19 cellular contexts compared by ENCODE assay signal in genomic region chr6:53273356-53273755, GRCh38.
DNase-seq lines count a peak whose midpoint lies in the region; ATAC-seq and TF ChIP-seq lines count a peak whose summit lies in the region.
"Had no signal": no experiment of that assay in that cellular context is flagged by ENCODE, and none has a peak within 500 bp of the region (broad histone marks: within the 10 kb centered on the region; RNA-seq: fewer than 3 reads in every experiment).

No MANE protein-coding gene starts in this region.

- ATAC-seq in HG02973 (IDR thresholded peaks at IDR 0.05; ENCODE audit: unreplicated experiment), result no peak

- TF ChIP-seq CTCF in HFF-Myc (IDR thresholded peaks at IDR 0.05; ENCODE audit: low read depth, low read length, missing control alignments) (peak; percentile 23), choroid plexus epithelial cell (conservative IDR thresholded peaks at IDR 0.05; ENCODE audit: low read depth, low read length) (peak; percentile 33), retinal pigment epithelial cell (conservative IDR thresholded peaks at IDR 0.05; ENCODE audit: low read depth, low read length) (peak; percentile 33), dorsolateral prefrontal cortex (IDR thresholded peaks at IDR 0.05 in 54 of 56, conservative IDR thresholded peaks at IDR 0.05 in 2 of 56; ENCODE audit: low read depth in 1 of 56, partially characterized antibody in 56 of 56) (no peak)

- peak; percentile 24 for DNase-seq in NCI-H1092 treated with DMSO at 0.1 percent for 48 hours (lab: John Stamatoyannopoulos, UW)
- no peak for DNase-seq in NCI-H1092 (lab: John Stamatoyannopoulos, UW)
- DNase-seq in HFF-Myc (ENCODE audit: extremely low read depth, low read depth), result no peak
- no peak for DNase-seq in choroid plexus epithelial cell (ENCODE audit: low read depth)
- no peak for DNase-seq in retinal pigment epithelial cell (ENCODE audit: low read depth)
- DNase-seq in COLO668 (lab: John Stamatoyannopoulos, UW; ENCODE audit: unreplicated experiment), result no peak
- no peak for DNase-seq in dorsolateral prefrontal cortex
- DNase-seq: activated CD4-positive, alpha-beta T cell treated with anti-CD3 and anti-CD28 coated beads for 48 hours; activated effector memory CD4-positive, alpha-beta T cell treated with anti-CD3 and anti-CD28 coated beads, Interleukin-2, amount 50 U/mL, for 16 hours; kidney glomerular epithelial cell; mesenchymal stem cell; MM.1S; NCI-H526 treated with DMSO at 0.1 percent for 48 hours; OCI-M1; Right ventricle myocardium superior; stimulated activated naive CD4-positive, alpha-beta T cell; trophoblast cell had no signal

- no peak overlapping the region for H3K4me3 ChIP-seq in HFF-Myc (replicated peaks; ENCODE audit: low read depth, low read length)
- no peak overlapping the region for H3K4me3 ChIP-seq in choroid plexus epithelial cell (ENCODE audit: low read depth, low read length)
- H3K4me3 ChIP-seq in retinal pigment epithelial cell (ENCODE audit: low read length), result no peak overlapping the region
- H3K4me3 ChIP-seq in dorsolateral prefrontal cortex, result no peak overlapping the region

- intact Hi-C loops in dorsolateral prefrontal cortex (cut with DNase I), result no loop called here

- no peak overlapping the region for H3K27ac ChIP-seq in dorsolateral prefrontal cortex
- H3K27ac ChIP-seq: 22Rv1 had no signal

- H3K27me3 ChIP-seq in dorsolateral prefrontal cortex, result no peaks in the 10 kb centered on the region

Comparison
In these comparisons a context has a peak if more than half of its experiments do, and no peak if none do; other contexts are left out.
1. CTCF ChIP-seq: peak in HFF-Myc (single experiment), choroid plexus epithelial cell (single experiment) and retinal pigment epithelial cell (single experiment); none in dorsolateral prefrontal cortex (0 of 56).